Comparison of ENCODE assay signal across 12 cellular contexts in the genomic region with DNA sequence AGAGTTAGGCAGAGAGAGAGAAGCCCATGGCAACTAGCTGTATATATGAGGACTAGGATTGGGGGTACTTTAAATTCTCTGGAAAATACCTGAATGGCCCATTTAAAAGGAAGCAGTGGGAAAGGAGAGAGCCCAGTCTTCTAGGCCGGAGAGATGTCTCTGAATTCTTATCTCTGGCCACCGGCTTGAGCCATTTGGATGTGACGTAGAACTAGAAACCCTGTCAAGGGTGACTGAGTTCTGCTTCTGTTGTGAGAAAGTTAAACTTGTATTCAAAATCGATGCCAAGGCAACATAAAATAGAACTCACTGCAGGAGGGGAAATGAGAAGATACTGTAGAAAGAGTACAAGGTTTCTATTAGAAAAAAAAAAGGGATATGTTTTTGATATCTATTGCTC. TPM values are rescaled to one million over a fixed set of nuclear protein-coding genes. Genes with fewer than 3 reads are reported as not detected.
DNase-seq lines count a peak whose midpoint lies in the region; ATAC-seq and TF ChIP-seq lines count a peak whose summit lies in the region.
"Had no signal": no experiment of that assay in that cellular context is flagged by ENCODE, and none has a peak within 500 bp of the region (broad histone marks: within the 10 kb centered on the region; RNA-seq: fewer than 3 reads in every experiment).

No MANE protein-coding gene starts in this region.

- no peak overlapping the region for H3K27ac ChIP-seq in transverse colon
- H3K27ac ChIP-seq in WERI-Rb-1, result no peak overlapping the region

- no peak for TF ChIP-seq POLR2A in transverse colon (IDR thresholded peaks at IDR 0.05)

- POLR2A ChIA-PET in T-cell (lab: Charles Lee), result no interaction called here
- POLR2A ChIA-PET in HEK293T (lab: Yijun Ruan, JAX), result no interaction called here

- DNase-seq in GM10266 (ENCODE audit: extremely low spot score) (peak; percentile 33), T-cell (no peak), transverse colon (no peak), WERI-Rb-1 (no peak), HEK293T (ENCODE audit: extremely low spot score) (no peak), HFFc6 (no peak)
- DNase-seq: central memory CD4-positive, alpha-beta T cell; NCI-H1048; stimulated activated naive CD4-positive, alpha-beta T cell treated with Interleukin-2 at 50 U/mL for 16 hours had no signal

- H3K36me3 ChIP-seq in transverse colon, result no peaks in the 10 kb centered on the region
- no peaks in the 10 kb centered on the region for H3K36me3 ChIP-seq in WERI-Rb-1

- 78 to 80% methylated on average over 4 of the region's 4 CpGs for WGBS in transverse colon (ENCODE audit: low coverage in 1 of 2), 2 donors

- TF ChIP-seq CTCF in GM10266 (IDR thresholded peaks at IDR 0.05; ENCODE audit: control insufficient read depth, insufficient read depth, low read depth, missing control alignments) (no peak), transverse colon (IDR thresholded peaks at IDR 0.05) (no peak), WERI-Rb-1 (IDR thresholded peaks at IDR 0.05; ENCODE audit: low read depth, low read length) (no peak), HFFc6 (IDR thresholded peaks at IDR 0.05) (no peak)

- ATAC-seq in GM19395 (IDR thresholded peaks at IDR 0.05; ENCODE audit: unreplicated experiment) (peak; percentile 87), HG02943 (IDR thresholded peaks at IDR 0.05; ENCODE audit: low read depth, unreplicated experiment) (peak; percentile 69), T-cell (replicated peaks in 1 of 4) (no peak)

- H3K27ac Mint-ChIP-seq in T-cell (peak overlapping the region; percentile 78 to 88), HFFc6 (no peak overlapping the region)

- peaks cover 14% of the 10 kb centered on the region for H3K36me3 Mint-ChIP-seq in T-cell
- H3K36me3 Mint-ChIP-seq in HFFc6 (ENCODE audit: low read depth), result no peaks in the 10 kb centered on the region

- H3K4me3 ChIP-seq in transverse colon (no peak overlapping the region), WERI-Rb-1 (ENCODE audit: low read depth, low read length) (no peak overlapping the region)

- H3K4me1 Mint-ChIP-seq in T-cell (peaks cover 79 to 80% (median 79%) of the 10 kb centered on the region in 3 donors), HFFc6 (ENCODE audit: low read depth) (peaks cover 14% of the 10 kb centered on the region)

- H3K9me3 ChIP-seq in transverse colon, result no peaks in the 10 kb centered on the region
- H3K9me3 ChIP-seq in WERI-Rb-1 (ENCODE audit: severe bottlenecking), result no peaks in the 10 kb centered on the region

- H3K4me1 ChIP-seq in transverse colon, result peaks cover 0 to 22% (median 5%) of the 10 kb centered on the region in 4 donors

- no peak for TF ChIP-seq EP300 in transverse colon (IDR thresholded peaks at IDR 0.05; ENCODE audit: low read depth)

- CTCF ChIA-PET in T-cell (lab: Charles Lee), result interaction anchor here (0.7 to 2.6 kb wide), 2 partner anchors 12 to 16 kb away, joined by 3 to 8 read pairs; no protein-coding TSS in a partner anchor
- CTCF ChIA-PET in HEK293T (lab: Yijun Ruan, JAX), result interaction anchor here (0.6 to 1.4 kb wide), 3 partner anchors 17 to 1122 kb away, joined by 3 to 4 read pairs (median 3); no protein-coding TSS in a partner anchor

- peaks cover 4 to 18% (median 7%) of the 10 kb centered on the region in 3 donors for H3K9me3 Mint-ChIP-seq in T-cell
- no peaks in the 10 kb centered on the region for H3K9me3 Mint-ChIP-seq in HFFc6

- H3K27me3 ChIP-seq in transverse colon (no peaks in the 10 kb centered on the region), WERI-Rb-1 (ENCODE audit: insufficient read depth, low read depth, severe bottlenecking) (no peaks in the 10 kb centered on the region)

- in situ Hi-C loops in transverse colon (cut with MboI; ENCODE audit: low pct_ligation_motif_present in 1 of 4, low pct_unique_long_range_greater_than_20kb in 1 of 4, low sequenced_read_pairs in 3 of 4), result no loop called here

- intact Hi-C loops in transverse colon (cut with DNase I; ENCODE audit: low total_unique reads), result no loop called here

- no peaks in the 10 kb centered on the region for H3K27me3 Mint-ChIP-seq in T-cell
- H3K27me3 Mint-ChIP-seq in HFFc6 (ENCODE audit: insufficient read depth), result peaks cover 21% of the 10 kb centered on the region

- H3K4me3 Mint-ChIP-seq in T-cell (peak overlapping the region in 1 of 3 donors; percentile 9), HFFc6 (no peak overlapping the region)

TF ChIP-seq in HEK293T, 16 proteins besides CTCF, POLR2A, EP300 and RAD21:
- TF ChIP-seq FOXM1 (IDR thresholded peaks at IDR 0.05; ENCODE audit: borderline replicate concordance), result no peak
- no peak for TF ChIP-seq FOXK2 (IDR thresholded peaks at IDR 0.05)
- TF ChIP-seq CTBP1 (IDR thresholded peaks at IDR 0.05; ENCODE audit: borderline replicate concordance), result no peak
- TF ChIP-seq BHLHE40 (IDR thresholded peaks at IDR 0.05; ENCODE audit: borderline replicate concordance), result no peak

RNA-seq across cellular contexts. Expression of a gene that starts 6.3 kb away (rescaled TPM):
- 100 to 1,000 TPM; 347 to 524 (median 406) TPM for total RNA-seq in T-cell
- total RNA-seq in transverse colon, result 100 to 1,000 TPM; 333 to 472 (median 376) TPM
- 100 to 1,000 TPM in 2 of 6 experiments, 10 to 100 TPM in 4; 85.6 to 102 (median 89.4) TPM for total RNA-seq in HFFc6 (2021; fragmentation: NEBNext Ultra II Directional; extraction: Animal tissue kit (Norgen Biotek cat#: 25700))

RNA-seq across cellular contexts. Expression of a gene that starts 27.8 kb away (rescaled TPM):
- total RNA-seq in T-cell (1 to 10 TPM in 3 of 5 donors, under 1 TPM in 1, not detected in 1; 0.66 to 1.6 (median 1.2) TPM), transverse colon (100 to 1,000 TPM in 1 of 4 donors, 10 to 100 TPM in 3; 46.4 to 127 (median 52.2) TPM)
- under 1 TPM in 1 of 6 experiments, not detected in 5; 0.25 TPM for total RNA-seq in HFFc6 (2021; fragmentation: NEBNext Ultra II Directional; extraction: Animal tissue kit (Norgen Biotek cat#: 25700))

RNA-seq across cellular contexts. Expression of a gene that starts 31.2 kb away (rescaled TPM):
- total RNA-seq in T-cell, result 10 to 100 TPM; 43.4 to 83.6 (median 73.7) TPM
- 10 to 100 TPM; 13.5 to 38.9 (median 17.6) TPM for total RNA-seq in transverse colon
- 10 to 100 TPM; 22.4 to 29.6 (median 25.0) TPM for total RNA-seq in HFFc6 (2021; fragmentation: NEBNext Ultra II Directional; extraction: Animal tissue kit (Norgen Biotek cat#: 25700))

RNA-seq across cellular contexts. Expression of a gene that starts 35.1 kb away (rescaled TPM):
- not detected for total RNA-seq in T-cell
- not detected for total RNA-seq in transverse colon
- not detected for total RNA-seq in HFFc6 (2021; fragmentation: NEBNext Ultra II Directional; extraction: Animal tissue kit (Norgen Biotek cat#: 25700))
- total RNA-seq: H1 had no signal

RNA-seq across cellular contexts. Expression of a gene that starts 59.0 kb away (rescaled TPM):
- total RNA-seq in T-cell (not detected), transverse colon (not detected)
- not detected for total RNA-seq in HFFc6 (2021; fragmentation: NEBNext Ultra II Directional; extraction: Animal tissue kit (Norgen Biotek cat#: 25700))

Comparison
In these comparisons a context has a peak if more than half of its experiments do, and no peak if none do; other contexts are left out.
1. ATAC-seq: peak in GM19395 (single experiment) and HG02943 (single experiment); none in T-cell (0 of 4).
2. RNA of a gene that starts 27.8 kb away (total RNA-seq): 46.4 to 127 TPM in transverse colon; 0.66 to 1.6 TPM in T-cell and 0.25 TPM in HFFc6; every median in the first group is over 10 times any median in the second.